ENCODE assay signal across 8 cellular contexts in genomic region chr1:207672525-207673130, GRCh38.
DNase-seq lines count a peak whose midpoint lies in the region.

No MANE protein-coding gene starts in this region.

- no peak overlapping the region for H3K27ac ChIP-seq in effector memory CD4-positive, alpha-beta T cell (ENCODE audit: insufficient read depth, low read length, poor library complexity, severe bottlenecking)

- no peaks in the 10 kb centered on the region for H3K4me1 ChIP-seq in effector memory CD4-positive, alpha-beta T cell (ENCODE audit: control insufficient read depth, insufficient read depth, low read length, poor library complexity, severe bottlenecking)

- H3K36me3 ChIP-seq in effector memory CD4-positive, alpha-beta T cell (ENCODE audit: control insufficient read depth, insufficient read depth, low read length) = no peaks in the 10 kb centered on the region

- DNase-seq in NCI-H187 (lab: John Stamatoyannopoulos, UW) (peak; percentile 7 to 22), NCI-H187 treated with DMSO at 0.1 percent for 48 hours (lab: John Stamatoyannopoulos, UW) (no peak), NCI-H1105 (lab: John Stamatoyannopoulos, UW) (peak; percentile 67), SW480 (ENCODE audit: low spot score) (peak; percentile 84), hippocampal formation (lab: John Stamatoyannopoulos, UW) (peak; percentile 14 to 34), AG20443 (ENCODE audit: low spot score) (no peak)
- DNase-seq in effector memory CD4-positive, alpha-beta T cell = no peak
- DNase-seq in activated effector memory CD4-positive, alpha-beta T cell treated with Interleukin-2 at 50 U/mL for 16 hours = no peak

- H3K4me3 ChIP-seq in effector memory CD4-positive, alpha-beta T cell (ENCODE audit: insufficient read depth, low read depth, low read length, poor library complexity, severe bottlenecking) = no peak overlapping the region

- H3K9me3 ChIP-seq in effector memory CD4-positive, alpha-beta T cell (ENCODE audit: control insufficient read depth, low read length) = no peaks in the 10 kb centered on the region

- H3K27me3 ChIP-seq in effector memory CD4-positive, alpha-beta T cell (replicated peaks; ENCODE audit: control insufficient read depth, insufficient read depth, low read length, poor library complexity, severe bottlenecking) = no peaks in the 10 kb centered on the region

Comparison
In these comparisons a context has a peak if more than half of its experiments do, and no peak if none do; other contexts are left out.
1. DNase-seq: peak in NCI-H187 (2 of 2), NCI-H1105 (single experiment), SW480 (single experiment) and hippocampal formation (2 of 2); none in NCI-H187 treated with DMSO at 0.1 percent for 48 hours (single experiment), AG20443 (single experiment), effector memory CD4-positive, alpha-beta T cell (0 of 3) and activated effector memory CD4-positive, alpha-beta T cell treated with Interleukin-2 at 50 U/mL for 16 hours (single experiment).